In genomic region chr11:57425565-57426438, GRCh38 we compare ENCODE assay signal across 1 cellular context.
TF ChIP-seq lines count a peak whose summit lies in the region.

No MANE protein-coding gene starts in this region.

TF ChIP-seq in K562, 482 proteins besides CTCF, POLR2A, EP300 and RAD21 (continues in another document):
- TF ChIP-seq ZFP1 (CRISPR knock-in tag; IDR thresholded peaks at IDR 0.05): no peak
- no peak for TF ChIP-seq BRF1 (IDR thresholded peaks at IDR 0.05; ENCODE audit: borderline replicate concordance, extremely low read depth, insufficient read length)
- no peak for TF ChIP-seq TRIM25 (IDR thresholded peaks at IDR 0.05; ENCODE audit: borderline replicate concordance)
- TF ChIP-seq HDGF (IDR thresholded peaks at IDR 0.05): no peak
- no peak for TF ChIP-seq ZNF395 (CRISPR knock-in tag; IDR thresholded peaks at IDR 0.05)
- TF ChIP-seq SETDB1 (IDR thresholded peaks at IDR 0.05; ENCODE audit: low read length): no peak
- no peak for TF ChIP-seq SIN3B (IDR thresholded peaks at IDR 0.05; ENCODE audit: low read depth)
- TF ChIP-seq NFE2 (IDR thresholded peaks at IDR 0.05; ENCODE audit: low read depth): no peak
- no peak for TF ChIP-seq BCL6 (CRISPR knock-in tag; IDR thresholded peaks at IDR 0.05)
- peak in 2 of 3 experiments; percentile 9 to 18 for TF ChIP-seq YY1 (IDR thresholded peaks at IDR 0.05; ENCODE audit: borderline replicate concordance in 1 of 3, control insufficient read depth in 1 of 3, extremely low read depth in 1 of 3, insufficient read depth in 3 of 3, insufficient read length in 1 of 3, insufficient replicate concordance in 2 of 3, low read depth in 1 of 3, low read length in 2 of 3)
- TF ChIP-seq FOXJ2 (tag; IDR thresholded peaks at IDR 0.05): no peak
- TF ChIP-seq HMGXB4 (CRISPR knock-in tag; IDR thresholded peaks at IDR 0.05): no peak
- 0 out of 2 replicates have a peak, but pooled peaks have one; percentile 25 for TF ChIP-seq ZNF311 (CRISPR knock-in tag; IDR thresholded peaks at IDR 0.05)
- no peak for TF ChIP-seq ZNF277 (CRISPR knock-in tag; IDR thresholded peaks at IDR 0.05; ENCODE audit: borderline replicate concordance)
- TF ChIP-seq ZSCAN32 (CRISPR knock-in tag; IDR thresholded peaks at IDR 0.05): no peak
- TF ChIP-seq BCOR (IDR thresholded peaks at IDR 0.05): no peak
- no peak for TF ChIP-seq HMG20B (CRISPR knock-in tag; IDR thresholded peaks at IDR 0.05)
- no peak for TF ChIP-seq PYGO2 (tag; IDR thresholded peaks at IDR 0.05)
- no peak for TF ChIP-seq BDP1 (IDR thresholded peaks at IDR 0.05; ENCODE audit: insufficient read depth, insufficient read length)
- TF ChIP-seq MECOM (CRISPR knock-in tag; IDR thresholded peaks at IDR 0.05): 0 out of 2 replicates have a peak, but pooled peaks have one; percentile 36
- no peak for TF ChIP-seq CEBPG (CRISPR knock-in tag; IDR thresholded peaks at IDR 0.05)
- no peak for TF ChIP-seq CEBPG (tag; conservative IDR thresholded peaks at IDR 0.05 in 1 of 2, IDR thresholded peaks at IDR 0.05 in 1 of 2)
- TF ChIP-seq MTF1 (CRISPR knock-in tag; IDR thresholded peaks at IDR 0.05; ENCODE audit: borderline replicate concordance): 0 out of 2 replicates have a peak, but pooled peaks have one; percentile 7
- TF ChIP-seq POLR3G (IDR thresholded peaks at IDR 0.05; ENCODE audit: extremely low read depth, insufficient read length, insufficient replicate concordance): no peak
- TF ChIP-seq HMG20A (CRISPR knock-in tag; conservative IDR thresholded peaks at IDR 0.05): no peak
- no peak for TF ChIP-seq CREB5 (CRISPR knock-in tag; IDR thresholded peaks at IDR 0.05)
- TF ChIP-seq ZBTB12 (CRISPR knock-in tag; IDR thresholded peaks at IDR 0.05): no peak
- no peak for TF ChIP-seq SUPT5H (IDR thresholded peaks at IDR 0.05)
- 0 out of 2 replicates have a peak, but pooled peaks have one; percentile 23 for TF ChIP-seq DPF2 (IDR thresholded peaks at IDR 0.05)
- no peak for TF ChIP-seq XRCC3 (IDR thresholded peaks at IDR 0.05)
- peak; percentile 20; the same call in 1 of the 2 replicates for TF ChIP-seq CXXC5 (CRISPR knock-in tag; IDR thresholded peaks at IDR 0.05)
- TF ChIP-seq SMC3 (conservative IDR thresholded peaks at IDR 0.05; ENCODE audit: insufficient read depth, low read depth, low read length): no peak
- peak; percentile 58 for TF ChIP-seq L3MBTL2 (IDR thresholded peaks at IDR 0.05)
- TF ChIP-seq CHD1 (IDR thresholded peaks at IDR 0.05; ENCODE audit: low read length): peak; percentile 66
- peak; percentile 83; the same call in 1 of the 2 replicates for TF ChIP-seq DMBX1 (CRISPR knock-in tag; IDR thresholded peaks at IDR 0.05; ENCODE audit: borderline replicate concordance)
- TF ChIP-seq NR1H2 (CRISPR knock-in tag; IDR thresholded peaks at IDR 0.05): 0 out of 2 replicates have a peak, but pooled peaks have one; percentile 31
- TF ChIP-seq HCFC1 (IDR thresholded peaks at IDR 0.05; ENCODE audit: low read depth, low read length): no peak
- TF ChIP-seq PHB2 (IDR thresholded peaks at IDR 0.05; ENCODE audit: low read depth): no peak
- TF ChIP-seq HOXB6 (CRISPR knock-in tag; IDR thresholded peaks at IDR 0.05; ENCODE audit: borderline replicate concordance): no peak
- 0 out of 2 replicates have a peak, but pooled peaks have one; percentile 36 for TF ChIP-seq TCF15 (CRISPR knock-in tag; IDR thresholded peaks at IDR 0.05)
- TF ChIP-seq ZNF707 (CRISPR knock-in tag; conservative IDR thresholded peaks at IDR 0.05): 0 out of 2 replicates have a peak, but pooled peaks have one; percentile 21
- TF ChIP-seq XRCC4 (IDR thresholded peaks at IDR 0.05; ENCODE audit: extremely low read depth, insufficient read depth, insufficient read length): no peak
- no peak for TF ChIP-seq GABPA (tag; conservative IDR thresholded peaks at IDR 0.05; ENCODE audit: low read depth)
- no peak for TF ChIP-seq YBX1 (IDR thresholded peaks at IDR 0.05)
- TF ChIP-seq ZNF280A (IDR thresholded peaks at IDR 0.05; ENCODE audit: low read depth, partially characterized antibody): no peak
- no peak for TF ChIP-seq ILK (tag; IDR thresholded peaks at IDR 0.05; ENCODE audit: borderline replicate concordance, low read depth)
- no peak for TF ChIP-seq ZNF778 (CRISPR knock-in tag; IDR thresholded peaks at IDR 0.05)
- TF ChIP-seq ZNF511 (CRISPR knock-in tag; IDR thresholded peaks at IDR 0.05): 0 out of 2 replicates have a peak, but pooled peaks have one; percentile 16
- TF ChIP-seq PTRF (tag; IDR thresholded peaks at IDR 0.05): no peak
- no peak for TF ChIP-seq BCLAF1 (IDR thresholded peaks at IDR 0.05; ENCODE audit: borderline replicate concordance in 1 of 2, control insufficient read depth in 1 of 2, low read depth in 2 of 2, low read length in 1 of 2)
- no peak for TF ChIP-seq MEF2A (IDR thresholded peaks at IDR 0.05; ENCODE audit: control insufficient read depth, low read depth, low read length)
- TF ChIP-seq ETV6 (IDR thresholded peaks at IDR 0.05; ENCODE audit: borderline replicate concordance in 1 of 2, low read depth in 2 of 2, low read length in 1 of 2): no peak
- TF ChIP-seq ETV6 (CRISPR knock-in tag; IDR thresholded peaks at IDR 0.05; ENCODE audit: borderline replicate concordance): peak; percentile 66; the same call in 1 of the 2 replicates
- no peak for TF ChIP-seq NONO (IDR thresholded peaks at IDR 0.05; ENCODE audit: low read depth in 2 of 2, low read length in 1 of 2)
- TF ChIP-seq HEY1 (CRISPR knock-in tag; IDR thresholded peaks at IDR 0.05; ENCODE audit: borderline replicate concordance): no peak
